Comparison of ENCODE assay signal across 22 cellular contexts in the genomic region with DNA sequence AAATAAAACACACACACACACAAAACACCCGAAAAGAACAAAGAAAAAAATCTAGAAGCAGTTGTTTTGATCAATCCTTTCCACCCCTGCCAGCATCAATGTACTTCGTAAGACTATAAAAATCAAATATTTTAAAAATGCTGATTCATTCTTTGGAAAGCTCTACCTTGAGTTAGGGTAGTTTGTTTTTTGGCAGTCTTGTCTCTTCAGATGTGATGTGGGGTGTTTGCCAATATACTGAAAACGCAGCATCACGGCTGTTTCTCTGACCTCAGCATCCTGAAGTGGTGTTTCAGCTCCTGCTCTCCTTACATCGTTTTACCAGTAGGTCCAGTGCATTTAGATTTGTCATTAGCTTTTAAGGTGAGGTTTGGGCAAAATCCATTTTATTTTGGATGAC.
A peak's percentile ranks its signal among the peaks of the same experiment; 100 is the strongest.
DNase-seq lines count a peak whose midpoint lies in the region; ATAC-seq and TF ChIP-seq lines count a peak whose summit lies in the region.
"Had no signal": no experiment of that assay in that cellular context is flagged by ENCODE, and none has a peak within 500 bp of the region (broad histone marks: within the 10 kb centered on the region; RNA-seq: fewer than 3 reads in every experiment).

No MANE protein-coding gene starts in this region.

- H3K27me3 ChIP-seq in PC-3 (ENCODE audit: low read length) (no peaks in the 10 kb centered on the region), fibroblast of lung (ENCODE audit: control insufficient read depth, insufficient read depth, low read length) (no peaks in the 10 kb centered on the region), MM.1S (replicated peaks; ENCODE audit: insufficient read depth, low read length) (no peaks in the 10 kb centered on the region)

- CTCF ChIA-PET in PC-3 (lab: Charles Lee) = no interaction called here

- H2AFZ ChIP-seq in PC-3 (ENCODE audit: low read length) (no peak overlapping the region), fibroblast of lung (ENCODE audit: low read length) (no peak overlapping the region), MM.1S (ENCODE audit: low read length) (no peak overlapping the region)

- TF ChIP-seq CTCF in PC-3 (conservative IDR thresholded peaks at IDR 0.05; ENCODE audit: low read depth, low read length) (no peak), fibroblast of lung (conservative IDR thresholded peaks at IDR 0.05 in 1 of 2, IDR thresholded peaks at IDR 0.05 in 1 of 2; ENCODE audit: low read depth in 1 of 2, low read length in 2 of 2) (no peak), MM.1S (IDR thresholded peaks at IDR 0.05; ENCODE audit: low read length) (no peak)

- H3K9me2 ChIP-seq in PC-3 (replicated peaks; ENCODE audit: low read length) = no peaks in the 10 kb centered on the region
- no peaks in the 10 kb centered on the region for H3K9me2 ChIP-seq in MM.1S (replicated peaks; ENCODE audit: insufficient read depth, low read length)

- H3K4me3 ChIP-seq in PC-3 (ENCODE audit: low read length) (no peak overlapping the region), fibroblast of lung (replicated peaks in 1 of 4; ENCODE audit: control extremely low read depth in 1 of 4, insufficient read depth in 1 of 4, low read depth in 3 of 4, low read length in 4 of 4) (no peak overlapping the region), skeletal muscle cell (ENCODE audit: low read depth, low read length) (no peak overlapping the region), MM.1S (ENCODE audit: low read length) (no peak overlapping the region)

- H3K9ac ChIP-seq in PC-3 (ENCODE audit: low read length) (no peak overlapping the region), fibroblast of lung (ENCODE audit: insufficient read depth, low read length) (no peak overlapping the region), MM.1S (ENCODE audit: low read length) (no peak overlapping the region)

- H3K36me3 ChIP-seq in PC-3 (ENCODE audit: low read depth, low read length) (no peaks in the 10 kb centered on the region), fibroblast of lung (ENCODE audit: control insufficient read depth, insufficient read depth, low read length) (peaks cover 1% of the 10 kb centered on the region), MM.1S (replicated peaks; ENCODE audit: insufficient read depth, low read length) (no peaks in the 10 kb centered on the region)

- H3K4me1 ChIP-seq in PC-3 (ENCODE audit: insufficient read depth, low read length) (peaks cover 23% of the 10 kb centered on the region), fibroblast of lung (ENCODE audit: control insufficient read depth, extremely low read depth, insufficient read depth, low read length) (peaks cover 5% of the 10 kb centered on the region), MM.1S (ENCODE audit: low read length) (no peaks in the 10 kb centered on the region)

- POLR2A ChIA-PET in PC-3 (lab: Charles Lee; ENCODE audit: unreplicated experiment) = no interaction called here

- no peaks in the 10 kb centered on the region for H3F3A ChIP-seq in PC-3 (ENCODE audit: low read length, unreplicated experiment)
- H3F3A ChIP-seq in MM.1S (ENCODE audit: insufficient read depth, low read length) = no peaks in the 10 kb centered on the region

- H3K27ac ChIP-seq in PC-3 (ENCODE audit: low read length) = no peak overlapping the region
- no peak overlapping the region for H3K27ac ChIP-seq in fibroblast of lung (ENCODE audit: insufficient read depth, low read length)
- H3K27ac ChIP-seq in MM.1S (ENCODE audit: low read length) = no peak overlapping the region
- H3K27ac ChIP-seq: 22Rv1, C4-2B had no signal

- no TSS peak for BruUV-seq in PC-3 (replicated peaks; lab: Mats Ljungman, UMichigan)

- H3K79me2 ChIP-seq in PC-3 (ENCODE audit: low read length) (no peaks in the 10 kb centered on the region), fibroblast of lung (ENCODE audit: control insufficient read depth, insufficient read depth, low read length) (no peaks in the 10 kb centered on the region), MM.1S (ENCODE audit: low read length) (no peaks in the 10 kb centered on the region)

- peak; percentile 4 for DNase-seq in NCI-H1092 treated with DMSO at 0.1 percent for 48 hours (lab: John Stamatoyannopoulos, UW)
- no peak for DNase-seq in NCI-H1092 (lab: John Stamatoyannopoulos, UW)
- DNase-seq in PC-3 = peak; percentile 30
- peak; percentile 6 to 53 for DNase-seq in fibroblast of lung (ENCODE audit: low read depth in 2 of 2)
- DNase-seq in skeletal muscle cell (ENCODE audit: low read depth) = peak; percentile 12
- no peak for DNase-seq in MM.1S
- DNase-seq in amygdala (lab: John Stamatoyannopoulos, UW) = no peak
- DNase-seq in dedifferentiated amniotic fluid mesenchymal stem cell (ENCODE audit: extremely low spot score) = no peak
- DNase-seq: Calu3; CD8-positive, alpha-beta memory T cell; DMS153; GOT3; NCI-H1417; NCI-H1694 treated with DMSO at 0.1 percent for 48 hours; NCI-H2081 treated with DMSO at 0.1 percent for 48 hours; NCI-H2171 treated with DMSO at 0.1 percent for 48 hours; NCI-H524 treated with DMSO at 0.1 percent for 48 hours; NCI-H82; OCI-M1 had no signal

- H4K20me1 ChIP-seq in PC-3 (ENCODE audit: low read length) (no peaks in the 10 kb centered on the region), fibroblast of lung (ENCODE audit: control insufficient read depth, extremely low read depth, insufficient read depth, low read length) (no peaks in the 10 kb centered on the region), MM.1S (ENCODE audit: insufficient read depth, low read length) (no peaks in the 10 kb centered on the region)

- intact Hi-C loops in PC-3 (cut with micrococcal nuclease) = no loop called here

- no peak overlapping the region for H3K4me2 ChIP-seq in PC-3 (ENCODE audit: low read length)
- no peak overlapping the region for H3K4me2 ChIP-seq in fibroblast of lung (ENCODE audit: extremely low read depth, insufficient read depth, low read length)
- no peak overlapping the region for H3K4me2 ChIP-seq in MM.1S (ENCODE audit: low read depth, low read length)

- H3K9me3 ChIP-seq in PC-3 (ENCODE audit: low read length) = no peaks in the 10 kb centered on the region
- H3K9me3 ChIP-seq in fibroblast of lung (ENCODE audit: control insufficient read depth, insufficient read depth, low read depth, low read length) = no peaks in the 10 kb centered on the region
- H3K9me3 ChIP-seq in MM.1S (replicated peaks; ENCODE audit: insufficient read depth, low read length) = no peaks in the 10 kb centered on the region

- no peak for ATAC-seq in PC-3
- ATAC-seq: Right ventricle myocardium inferior had no signal

Comparison
In these comparisons a context has a peak if more than half of its experiments do, and no peak if none do; other contexts are left out.
1. DNase-seq: peak in NCI-H1092 treated with DMSO at 0.1 percent for 48 hours (single experiment), PC-3 (single experiment), fibroblast of lung (2 of 2) and skeletal muscle cell (single experiment); none in NCI-H1092 (single experiment), MM.1S (single experiment), amygdala (0 of 56) and dedifferentiated amniotic fluid mesenchymal stem cell (single experiment).